In the genomic region with DNA sequence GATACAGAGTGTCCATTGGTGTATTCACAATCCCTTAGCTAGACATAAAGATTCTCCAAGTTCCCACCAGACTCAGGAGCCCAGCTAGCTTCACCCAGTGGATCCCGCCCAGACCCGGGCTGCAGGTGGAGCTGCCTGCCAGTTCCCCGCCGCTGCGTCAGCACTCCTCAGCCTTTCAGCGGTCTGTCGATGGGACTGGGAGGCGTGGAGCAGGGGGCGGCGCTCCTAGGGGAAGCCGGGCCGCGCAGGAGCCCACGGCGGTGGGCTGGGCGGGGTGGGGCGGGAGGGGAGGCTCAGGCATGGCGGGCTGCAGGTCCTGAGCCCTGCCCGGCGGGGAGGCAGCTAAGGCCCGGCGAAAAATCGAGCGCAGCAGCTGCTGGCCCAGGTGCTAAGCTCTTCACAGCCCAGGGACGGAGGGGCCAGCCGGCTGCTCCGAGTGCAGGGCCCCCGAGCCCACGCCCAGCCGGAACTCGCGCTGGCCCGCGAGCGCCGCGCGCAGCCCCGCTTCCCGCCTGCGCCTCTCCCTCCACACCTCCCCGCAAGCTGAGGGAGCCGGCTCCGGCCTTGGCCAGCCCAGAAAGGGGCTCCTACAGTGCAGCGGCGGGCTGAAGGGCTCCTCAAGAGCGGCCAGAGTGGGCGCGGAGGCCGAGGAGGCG, we compare ENCODE assay signal across 8 cellular contexts.
A peak's percentile ranks its signal among the peaks of the same experiment; 100 is the strongest.
DNase-seq lines count a peak whose midpoint lies in the region; ATAC-seq, FAIRE-seq and TF ChIP-seq lines count a peak whose summit lies in the region.
"Not testable (repeated sequence)": the region's sequence is repeated elsewhere in the genome, so short reads cannot be mapped to it uniquely, and the experiment has no call there.

No MANE protein-coding gene starts in this region.

- H3K27ac ChIP-seq in HUES6 (ENCODE audit: low read depth, low read length); astrocyte (ENCODE audit: low read depth, low read length); foreskin keratinocyte; neuronal stem cell (replicated peaks; ENCODE audit: low read length): not testable (repeated sequence)

- peak overlapping the region; percentile 38 for H3K4me3 ChIP-seq in HUES6 (ENCODE audit: low read depth, low read length)
- not testable (repeated sequence) for H3K4me3 ChIP-seq in astrocyte (ENCODE audit: insufficient read depth, low read depth, low read length)
- H3K4me3 ChIP-seq in neuronal stem cell (ENCODE audit: low read length in 2 of 2) = peak overlapping the region in 1 of 2 donors; percentile 35

- H2AFZ ChIP-seq in astrocyte (ENCODE audit: low read depth, low read length) = not testable (repeated sequence)
- peak overlapping the region; percentile 80 for H2AFZ ChIP-seq in neuronal stem cell (ENCODE audit: low read length)

- not testable (repeated sequence) for H3K4me1 Mint-ChIP-seq in astrocyte (ENCODE audit: low read depth, unreplicated experiment)

- peak overlapping the region; percentile 84 for H3K4me3 Mint-ChIP-seq in astrocyte (ENCODE audit: unreplicated experiment)

- H2BK120ac ChIP-seq in neuronal stem cell (ENCODE audit: low read depth, low read length) = not testable (repeated sequence)

- H3K14ac ChIP-seq in neuronal stem cell (ENCODE audit: low read length) = not testable (repeated sequence)

- not testable (repeated sequence) for H2BK12ac ChIP-seq in neuronal stem cell (ENCODE audit: low read length)

- H2BK15ac ChIP-seq in neuronal stem cell (ENCODE audit: low read length) = not testable (repeated sequence)

- not testable (repeated sequence) for H3K23ac ChIP-seq in neuronal stem cell (ENCODE audit: low read depth, low read length, poor library complexity)

- not testable (repeated sequence) for H3K4ac ChIP-seq in neuronal stem cell (ENCODE audit: low read length)

- not testable (repeated sequence) for H3K18ac ChIP-seq in neuronal stem cell (ENCODE audit: low read length)

- not testable (repeated sequence) for H2AK5ac ChIP-seq in neuronal stem cell (ENCODE audit: low read depth, low read length)

- H3K79me1 ChIP-seq in neuronal stem cell (ENCODE audit: low read depth, low read length) = not testable (repeated sequence)

- H3K4me2 ChIP-seq in astrocyte (ENCODE audit: low read length); neuronal stem cell (ENCODE audit: insufficient read depth, low read length, poor library complexity, severe bottlenecking): not testable (repeated sequence)

- not testable (repeated sequence) for H3K27me3 Mint-ChIP-seq in astrocyte (ENCODE audit: low read depth, unreplicated experiment)

- DNase-seq in NCI-H146 treated with DMSO at 0.1 percent for 48 hours (lab: John Stamatoyannopoulos, UW; ENCODE audit: unreplicated experiment) (peak; percentile 1), SHP77 treated with DMSO at 0.1 percent for 48 hours (lab: John Stamatoyannopoulos, UW) (peak; percentile 72), iPS-NIHi11 (ENCODE audit: low spot score) (peak; percentile 14)
- DNase-seq in astrocyte (ENCODE audit: low read depth); foreskin keratinocyte; neuronal stem cell (ENCODE audit: low spot score): not testable (repeated sequence)

- H3K36me3 Mint-ChIP-seq in astrocyte (ENCODE audit: low read depth, unreplicated experiment) = not testable (repeated sequence)

- H3K79me2 ChIP-seq in astrocyte (ENCODE audit: insufficient read depth, low read length) = not testable (repeated sequence)

- H3K9me3 Mint-ChIP-seq in astrocyte (ENCODE audit: unreplicated experiment) = not testable (repeated sequence)

- WGBS in neuronal stem cell (ENCODE audit: extremely low coverage in 2 of 2, insufficient read length in 2 of 2, insufficient replicate concordance in 1 of 2), 2 donors = no CpG with 5 or more reads among the region's 51 CpGs

- H4K91ac ChIP-seq in neuronal stem cell (ENCODE audit: low read depth, low read length, poor library complexity) = not testable (repeated sequence)

- not testable (repeated sequence) for H4K20me1 ChIP-seq in astrocyte (ENCODE audit: insufficient read depth, low read length)

- TF ChIP-seq CTCF in astrocyte (IDR thresholded peaks at IDR 0.05; ENCODE audit: insufficient read depth, low read depth, low read length); foreskin keratinocyte (conservative IDR thresholded peaks at IDR 0.05): not testable (repeated sequence)

- ATAC-seq in GM18511 (IDR thresholded peaks at IDR 0.05; ENCODE audit: unreplicated experiment) = peak; percentile 48
- peak; percentile 12 for ATAC-seq in foreskin keratinocyte

- not testable (repeated sequence) for H4K8ac ChIP-seq in neuronal stem cell (ENCODE audit: low read depth, low read length)

- H3K27me3 ChIP-seq in HUES6 (ENCODE audit: control insufficient read depth, insufficient read depth, low read length); astrocyte (ENCODE audit: insufficient read depth, low read length); foreskin keratinocyte; neuronal stem cell (ENCODE audit: control insufficient read depth in 3 of 3, insufficient read depth in 3 of 3, low read depth in 1 of 3, low read length in 3 of 3): not testable (repeated sequence)

- H3K9ac ChIP-seq in HUES6 (ENCODE audit: low read length); astrocyte (ENCODE audit: low read length); neuronal stem cell (ENCODE audit: low read depth, low read length, poor library complexity): not testable (repeated sequence)

- H3K4me1 ChIP-seq in HUES6 (ENCODE audit: control insufficient read depth, insufficient read depth, low read length); astrocyte (ENCODE audit: insufficient read depth, low read length); foreskin keratinocyte; neuronal stem cell (ENCODE audit: control insufficient read depth in 2 of 2, insufficient read depth in 1 of 2, low read depth in 1 of 2, low read length in 2 of 2): not testable (repeated sequence)

- H3K36me3 ChIP-seq in HUES6 (ENCODE audit: control insufficient read depth, insufficient read depth, low read length); astrocyte (ENCODE audit: insufficient read depth, low read length); neuronal stem cell (replicated peaks in 1 of 2; ENCODE audit: control insufficient read depth in 2 of 2, insufficient read depth in 2 of 2, low read length in 2 of 2): not testable (repeated sequence)

- not testable (repeated sequence) for FAIRE-seq in astrocyte (lab: Jason Lieb, UNC)

- not testable (repeated sequence) for H2BK5ac ChIP-seq in neuronal stem cell (ENCODE audit: low read length)

- H3K9me3 ChIP-seq in HUES6 (ENCODE audit: control insufficient read depth, insufficient read depth, low read depth, low read length); astrocyte (ENCODE audit: insufficient read depth, low read depth, low read length); neuronal stem cell (replicated peaks in 1 of 2; ENCODE audit: control insufficient read depth in 2 of 2, insufficient read depth in 1 of 2, low read depth in 1 of 2, low read length in 2 of 2): not testable (repeated sequence)

- H3K27ac Mint-ChIP-seq in astrocyte (ENCODE audit: unreplicated experiment) = peak overlapping the region; percentile 55
